ENCODE assay signal across 9 cellular contexts in the genomic region with DNA sequence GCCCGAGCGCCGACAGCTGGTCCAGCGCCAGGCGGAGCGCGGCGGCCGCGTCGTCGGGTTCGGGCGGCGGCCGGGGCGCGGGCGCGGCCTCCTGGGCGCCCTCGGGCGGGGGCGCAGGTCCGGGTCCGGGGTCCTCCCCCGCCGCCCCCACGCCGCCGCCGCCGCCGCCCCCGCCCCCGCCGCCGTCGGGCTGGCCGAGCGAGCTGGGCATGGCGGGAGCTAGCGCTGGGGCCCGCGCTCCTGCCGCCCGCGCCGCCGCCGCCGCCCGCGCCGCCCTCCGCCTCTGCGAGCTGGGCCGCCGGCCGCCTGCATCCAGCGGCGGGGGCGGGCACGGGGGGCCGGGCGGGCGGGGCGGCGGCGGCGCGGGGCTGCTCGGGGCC. TPM values are rescaled to one million over a fixed set of nuclear protein-coding genes. Genes with fewer than 3 reads are reported as not detected.
DNase-seq lines count a peak whose midpoint lies in the region; ATAC-seq and TF ChIP-seq lines count a peak whose summit lies in the region.
"Had no signal": no experiment of that assay in that cellular context is flagged by ENCODE, and none has a peak within 500 bp of the region (broad histone marks: within the 10 kb centered on the region; RNA-seq: fewer than 3 reads in every experiment).

No MANE protein-coding gene starts in this region.

- 0% methylated on average over 68 to 72 of the region's 73 CpGs; no CpG with 5 or more reads in 2 of the 4 donors for WGBS in heart left ventricle, 4 donors
- WGBS in urinary bladder = under 1% methylated on average over 70 of the region's 73 CpGs

- H3K4me3 ChIP-seq in left ventricle myocardium inferior (peak overlapping the region; percentile 84), heart left ventricle (peak overlapping the region in 4 of 12 donors; percentile 69 to 95 (median 86)), urinary bladder (ENCODE audit: low read depth, low read length) (peak overlapping the region; percentile 82)

- ATAC-seq in heart left ventricle = no peak
- no peak for ATAC-seq in GM21381 (IDR thresholded peaks at IDR 0.05; ENCODE audit: unreplicated experiment)

- H3K27ac ChIP-seq in left ventricle myocardium inferior (replicated peaks) (no peak overlapping the region), heart left ventricle (no peak overlapping the region), RWPE1 (peak overlapping the region; percentile 89), urinary bladder (ENCODE audit: low read depth) (no peak overlapping the region)

- H3K36me3 ChIP-seq in left ventricle myocardium inferior (no peaks in the 10 kb centered on the region), heart left ventricle (no peaks in the 10 kb centered on the region), urinary bladder (ENCODE audit: insufficient read depth) (no peaks in the 10 kb centered on the region)

- no peaks in the 10 kb centered on the region for H3K9me3 ChIP-seq in left ventricle myocardium inferior (replicated peaks)
- no peaks in the 10 kb centered on the region for H3K9me3 ChIP-seq in heart left ventricle

- intact Hi-C loops in left ventricle myocardium inferior (cut with micrococcal nuclease) = no loop called here
- intact Hi-C loops in heart left ventricle (cut with DNase I) = loop anchor here in 1 of 10 donors (5.0 kb wide), 1 partner anchor 84 kb away; the partner anchor contains the start of gene TCF3

- TF ChIP-seq POLR2A in heart left ventricle (IDR thresholded peaks at IDR 0.05) = no peak

- H3K4me1 ChIP-seq in left ventricle myocardium inferior (peaks cover 25% of the 10 kb centered on the region), heart left ventricle (peaks cover 0 to 25% (median 9%) of the 10 kb centered on the region in 12 donors), urinary bladder (ENCODE audit: insufficient read depth) (no peaks in the 10 kb centered on the region)

- CTCF ChIA-PET in RWPE1 (lab: Yijun Ruan, JAX) = no interaction called here

- DNase-seq in left ventricle myocardium inferior (no peak), heart left ventricle (no peak), RWPE1 (ENCODE audit: low spot score) (no peak), iPS-NIHi11 (ENCODE audit: low spot score) (peak; percentile 56), NCI-H524 treated with DMSO at 0.1 percent for 48 hours (lab: John Stamatoyannopoulos, UW) (no peak), retina (no peak)

- TF ChIP-seq CTCF in left ventricle myocardium inferior (IDR thresholded peaks at IDR 0.05; ENCODE audit: borderline replicate concordance) (no peak), heart left ventricle (IDR thresholded peaks at IDR 0.05) (no peak), RWPE1 (conservative IDR thresholded peaks at IDR 0.05; ENCODE audit: low read depth) (no peak)

- H3K27me3 ChIP-seq in left ventricle myocardium inferior (ENCODE audit: low read depth) (no peaks in the 10 kb centered on the region), heart left ventricle (peaks cover 0 to 4% (median 0%) of the 10 kb centered on the region in 9 donors)

- POLR2A ChIA-PET in RWPE1 (lab: Yijun Ruan, JAX; ENCODE audit: low non-redundant PET) = no interaction called here

RNA-seq across cellular contexts. Expression of gene MEX3D, which starts 0.3 kb away (rescaled TPM):
- total RNA-seq in left ventricle myocardium inferior = 6.4 TPM
- 10 to 100 TPM in 4 of 9 donors, 1 to 10 TPM in 5; 6.1 to 18.6 (median 9.6) TPM for total RNA-seq in heart left ventricle
- 1 to 10 TPM; 1.9 to 6.0 TPM for polyA plus RNA-seq in heart left ventricle
- total RNA-seq in urinary bladder = 24.2 TPM
- polyA plus RNA-seq in urinary bladder = 19.1 TPM

RNA-seq across cellular contexts. Expression of gene MBD3, which starts 24.8 kb away (rescaled TPM):
- total RNA-seq in left ventricle myocardium inferior (48.6 TPM), heart left ventricle (100 to 1,000 TPM in 2 of 9 donors, 10 to 100 TPM in 7; 38.6 to 107 (median 62.5) TPM), urinary bladder (32.5 TPM)
- polyA plus RNA-seq in heart left ventricle (100 to 1,000 TPM; 110 to 146 TPM), urinary bladder (76.4 TPM)

RNA-seq across cellular contexts. Expression of gene UQCR11, which starts 37.4 kb away (rescaled TPM):
- total RNA-seq in left ventricle myocardium inferior (942 TPM), heart left ventricle (100 to 1,000 TPM; 170 to 982 (median 690) TPM), urinary bladder (33.3 TPM)
- polyA plus RNA-seq in heart left ventricle (100 to 1,000 TPM; 271 to 329 TPM), urinary bladder (144 TPM)

RNA-seq across cellular contexts. Expression of gene PLK5, which starts 44.0 kb away (rescaled TPM):
- total RNA-seq in left ventricle myocardium inferior (not detected), heart left ventricle (under 1 TPM in 1 of 9 donors, not detected in 8; 0.17 TPM), urinary bladder (0.37 TPM)
- polyA plus RNA-seq in heart left ventricle (under 1 TPM in 1 of 2 donors, not detected in 1; 0.30 TPM), urinary bladder (2.3 TPM)
- total RNA-seq: HT-29 had no signal

RNA-seq across cellular contexts. Expression of gene ADAMTSL5, which starts 55.0 kb away (rescaled TPM):
- total RNA-seq in left ventricle myocardium inferior (36.8 TPM), heart left ventricle (10 to 100 TPM; 24.4 to 53.6 (median 33.9) TPM), urinary bladder (4.1 TPM)
- polyA plus RNA-seq in heart left ventricle (10 to 100 TPM; 20.8 to 25.5 TPM), urinary bladder (9.4 TPM)
